In the genomic region with DNA sequence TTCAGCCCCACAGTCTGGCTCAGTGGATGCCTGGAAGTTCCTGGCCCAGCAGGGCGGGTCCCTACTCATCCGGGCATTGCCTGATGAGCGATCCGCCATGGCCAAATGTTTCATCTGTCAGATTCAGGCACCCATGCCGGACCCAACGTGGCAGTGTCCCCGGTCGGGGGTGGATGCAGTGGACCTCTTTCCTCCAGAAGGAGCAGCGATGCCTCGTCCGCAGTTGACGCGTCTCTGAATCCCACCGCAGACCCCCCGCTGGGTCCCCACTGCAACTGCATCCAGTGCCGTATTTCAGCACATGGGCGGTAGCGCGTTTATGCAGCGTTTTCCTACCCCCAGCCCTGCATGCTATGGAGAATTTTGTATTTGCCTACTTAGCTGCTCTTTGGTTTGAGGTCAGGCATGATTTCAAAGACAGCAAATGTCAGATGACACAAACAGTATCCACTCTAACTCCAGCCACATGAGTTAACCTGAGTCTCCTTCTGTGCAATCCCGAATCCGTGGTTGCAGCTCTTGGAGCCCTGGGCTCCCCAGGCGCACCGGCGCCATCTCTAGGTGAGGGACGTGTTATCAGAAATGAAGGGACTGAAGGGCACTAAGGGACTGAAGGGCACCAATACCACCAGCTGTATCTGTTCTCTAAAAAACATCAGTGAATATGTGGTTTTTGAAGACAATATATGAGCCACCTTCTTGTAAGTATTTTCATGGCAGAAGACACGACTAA, we compare ENCODE assay signal across 9 cellular contexts.
DNase-seq lines count a peak whose midpoint lies in the region; ATAC-seq, FAIRE-seq and TF ChIP-seq lines count a peak whose summit lies in the region.
"Had no signal": no experiment of that assay in that cellular context is flagged by ENCODE, and none has a peak within 500 bp of the region (broad histone marks: within the 10 kb centered on the region; RNA-seq: fewer than 3 reads in every experiment).

No MANE protein-coding gene starts in this region.

- no peaks in the 10 kb centered on the region for H3K9me3 ChIP-seq in Karpas-422 (ENCODE audit: low read length)
- H3K9me3 ChIP-seq in adrenal gland (replicated peaks in 1 of 3), result no peaks in the 10 kb centered on the region
- H3K9me3 ChIP-seq in kidney (ENCODE audit: control insufficient read depth in 1 of 2, low read length in 2 of 2), result no peaks in the 10 kb centered on the region

- no peaks in the 10 kb centered on the region for H3K9me2 ChIP-seq in Karpas-422 (replicated peaks; ENCODE audit: insufficient read depth, low read length)

- H3K36me3 ChIP-seq in Karpas-422 (ENCODE audit: insufficient read depth, low read length) (no peaks in the 10 kb centered on the region), adrenal gland (replicated peaks in 1 of 2) (no peaks in the 10 kb centered on the region), kidney (ENCODE audit: control insufficient read depth in 1 of 2, insufficient read depth in 2 of 2, low read length in 2 of 2) (no peaks in the 10 kb centered on the region)

- no peak overlapping the region for H3K27ac ChIP-seq in Karpas-422 (ENCODE audit: low read length)
- no peak overlapping the region for H3K27ac ChIP-seq in adrenal gland
- H3K27ac ChIP-seq in kidney (ENCODE audit: low read depth in 2 of 2, low read length in 2 of 2), result no peak overlapping the region

- no peaks in the 10 kb centered on the region for H3K4me1 ChIP-seq in Karpas-422 (ENCODE audit: low read length)
- H3K4me1 ChIP-seq in adrenal gland (replicated peaks in 1 of 2), result no peaks in the 10 kb centered on the region
- H3K4me1 ChIP-seq in kidney (ENCODE audit: control insufficient read depth in 1 of 2, insufficient read depth in 1 of 2, low read depth in 1 of 2, low read length in 2 of 2), result no peaks in the 10 kb centered on the region

- TF ChIP-seq CTCF in adrenal gland (IDR thresholded peaks at IDR 0.05), result peak; percentile 9 to 44 (median 38)
- peak; percentile 36 for TF ChIP-seq CTCF in kidney (IDR thresholded peaks at IDR 0.05; ENCODE audit: borderline replicate concordance, extremely low read depth, insufficient read depth)

- no peak for TF ChIP-seq POLR2A in adrenal gland (IDR thresholded peaks at IDR 0.05)

- no peaks in the 10 kb centered on the region for H3K27me3 ChIP-seq in Karpas-422 (ENCODE audit: low read length)
- no peaks in the 10 kb centered on the region for H3K27me3 ChIP-seq in adrenal gland

- H3K79me2 ChIP-seq in Karpas-422 (ENCODE audit: low read length), result no peaks in the 10 kb centered on the region

- intact Hi-C loops in adrenal gland (cut with DNase I) (no loop called here), kidney (cut with DNase I) (no loop called here)

- 60 to 83% (median 76%) methylated on average over 10 to 27 of the region's 27 CpGs for WGBS in adrenal gland, 4 donors

- H4K20me1 ChIP-seq in Karpas-422 (ENCODE audit: insufficient read depth, low read depth, low read length), result no peaks in the 10 kb centered on the region

- no peak overlapping the region for H3K4me2 ChIP-seq in Karpas-422 (ENCODE audit: low read depth, low read length, poor library complexity, severe bottlenecking)

- H3K9ac ChIP-seq in Karpas-422 (ENCODE audit: low read length) (no peak overlapping the region), kidney (ENCODE audit: low read length in 2 of 2) (no peak overlapping the region)

- no peak for ATAC-seq in GM21367 (IDR thresholded peaks at IDR 0.05; ENCODE audit: unreplicated experiment)
- no peak for ATAC-seq in HG02623 (IDR thresholded peaks at IDR 0.05; ENCODE audit: unreplicated experiment)

- no peak overlapping the region for H2AFZ ChIP-seq in Karpas-422 (ENCODE audit: low read length)

- FAIRE-seq in kidney (lab: Jason Lieb, UNC), result no peak

- DNase-seq in CD1c-positive myeloid dendritic cell (ENCODE audit: extremely low spot score) (peak; percentile 21), Karpas-422 (peak; percentile 73), adrenal gland (peak; percentile 49 to 71 (median 59)), kidney (no peak), NCI-H345 (lab: John Stamatoyannopoulos, UW) (no peak)
- no peak for DNase-seq in stimulated activated naive CD4-positive, alpha-beta T cell (lab: John Stamatoyannopoulos, UW)
- DNase-seq: SIG-M5 had no signal

- H3K4me3 ChIP-seq in Karpas-422 (ENCODE audit: low read length) (no peak overlapping the region), adrenal gland (no peak overlapping the region), kidney (ENCODE audit: low read length in 2 of 2) (no peak overlapping the region)

Comparison
In these comparisons a context has a peak if more than half of its experiments do, and no peak if none do; other contexts are left out.
1. DNase-seq: peak in CD1c-positive myeloid dendritic cell (single experiment), Karpas-422 (single experiment) and adrenal gland (7 of 7); none in kidney (single experiment), NCI-H345 (single experiment) and stimulated activated naive CD4-positive, alpha-beta T cell (0 of 6).